In genomic region chr14:35587373-35587772, GRCh38 we compare ENCODE assay signal across 17 cellular contexts. TPM values are rescaled to one million over a fixed set of nuclear protein-coding genes. Genes with fewer than 3 reads are reported as not detected.
"Had no signal": no experiment of that assay in that cellular context is flagged by ENCODE, and none has a peak within 500 bp of the region (broad histone marks: within the 10 kb centered on the region; RNA-seq: fewer than 3 reads in every experiment).

No MANE protein-coding gene starts in this region.

RNA-seq across cellular contexts. Expression of gene INSM2, which starts 53.4 kb away (rescaled TPM):
- total RNA-seq: activated naive CD4-positive, alpha-beta T cell treated with anti-CD3 and anti-CD28 coated beads for 36 hours; activated naive CD8-positive, alpha-beta T cell treated with anti-CD3 and anti-CD28 coated beads for 36 hours; activated naive CD8-positive, alpha-beta T cell treated with anti-CD3 and anti-CD28 coated beads, Interleukin-2, amount 10 ng/mL, durations not matched to agents 7 days and 5 days; activated T-cell treated with anti-CD3 and anti-CD28 coated beads, Interleukin-2, amount 50 U/mL, for 4 hours; activated T-helper 1 cell treated with anti-CD3 and anti-CD28 coated beads, Interleukin-12 subunit alpha, Interleukin-12 subunit beta, Interleukin-2, Interleukin-4 antibody, amounts not matched to agents 30 ng/mL and 10 ng/mL and 1 ng/mL, durations not matched to agents 14 hours and 24 hours and 36 hours; activated T-helper 17 cell treated with anti-CD3 and anti-CD28 coated beads, Interleukin-2, amount 50 U/mL, for 72 hours; activated T-helper 2 cell treated with anti-CD3 and anti-CD28 coated beads, Interferon-gamma antibody, Interleukin-2, Interleukin-4, amounts not matched to agents 10 μg/mL and 5 μg/mL and 100 μg/mL, durations not matched to agents 14 hours and 24 hours and 36 hours; aorta; ascending aorta; astrocyte; body of pancreas; breast epithelium; bronchial epithelial cell; cardiac muscle cell; cardiac septum; chondrocyte had no signal
- polyA plus RNA-seq: adipose tissue, aorta, cardiac muscle cell had no signal
